Comparison of ENCODE assay signal across 1 cellular context in genomic region chr10:100286051-100287033, GRCh38.
A peak's percentile ranks its signal among the peaks of the same experiment; 100 is the strongest.
TF ChIP-seq lines count a peak whose summit lies in the region.

Gene BLOC1S2, minus strand, starts transcription at chr10:100286680. Its CDS starts 21 bp downstream, at chr10:100286659.

TF ChIP-seq in HepG2, 621 proteins besides CTCF, POLR2A, EP300 and RAD21 (continued from another document and continues in another):
- peak; percentile 87 for TF ChIP-seq ZNF407 (CRISPR knock-in tag; IDR thresholded peaks at IDR 0.05; ENCODE audit: not compliant biosample characterization)
- TF ChIP-seq, protein P1, sequence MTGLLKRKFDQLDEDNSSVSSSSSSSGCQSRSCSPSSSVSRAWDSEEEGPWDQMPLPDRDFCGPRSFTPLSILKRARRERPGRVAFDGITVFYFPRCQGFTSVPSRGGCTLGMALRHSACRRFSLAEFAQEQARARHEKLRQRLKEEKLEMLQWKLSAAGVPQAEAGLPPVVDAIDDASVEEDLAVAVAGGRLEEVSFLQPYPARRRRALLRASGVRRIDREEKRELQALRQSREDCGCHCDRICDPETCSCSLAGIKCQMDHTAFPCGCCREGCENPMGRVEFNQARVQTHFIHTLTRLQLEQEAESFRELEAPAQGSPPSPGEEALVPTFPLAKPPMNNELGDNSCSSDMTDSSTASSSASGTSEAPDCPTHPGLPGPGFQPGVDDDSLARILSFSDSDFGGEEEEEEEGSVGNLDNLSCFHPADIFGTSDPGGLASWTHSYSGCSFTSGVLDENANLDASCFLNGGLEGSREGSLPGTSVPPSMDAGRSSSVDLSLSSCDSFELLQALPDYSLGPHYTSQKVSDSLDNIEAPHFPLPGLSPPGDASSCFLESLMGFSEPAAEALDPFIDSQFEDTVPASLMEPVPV (CRISPR knock-in tag; IDR thresholded peaks at IDR 0.05), result peak; percentile 24; the same call in 1 of the 2 replicates
- no peak for TF ChIP-seq RORA (CRISPR knock-in tag; IDR thresholded peaks at IDR 0.05)
- peak; percentile 94 for TF ChIP-seq PHF8 (CRISPR knock-in tag; IDR thresholded peaks at IDR 0.05)
- peak; percentile 73; the same call in 1 of the 2 replicates for TF ChIP-seq ZNF230 (CRISPR knock-in tag; IDR thresholded peaks at IDR 0.05)
- no peak for TF ChIP-seq ZNF770 (CRISPR knock-in tag; IDR thresholded peaks at IDR 0.05)
- TF ChIP-seq, protein P2, sequence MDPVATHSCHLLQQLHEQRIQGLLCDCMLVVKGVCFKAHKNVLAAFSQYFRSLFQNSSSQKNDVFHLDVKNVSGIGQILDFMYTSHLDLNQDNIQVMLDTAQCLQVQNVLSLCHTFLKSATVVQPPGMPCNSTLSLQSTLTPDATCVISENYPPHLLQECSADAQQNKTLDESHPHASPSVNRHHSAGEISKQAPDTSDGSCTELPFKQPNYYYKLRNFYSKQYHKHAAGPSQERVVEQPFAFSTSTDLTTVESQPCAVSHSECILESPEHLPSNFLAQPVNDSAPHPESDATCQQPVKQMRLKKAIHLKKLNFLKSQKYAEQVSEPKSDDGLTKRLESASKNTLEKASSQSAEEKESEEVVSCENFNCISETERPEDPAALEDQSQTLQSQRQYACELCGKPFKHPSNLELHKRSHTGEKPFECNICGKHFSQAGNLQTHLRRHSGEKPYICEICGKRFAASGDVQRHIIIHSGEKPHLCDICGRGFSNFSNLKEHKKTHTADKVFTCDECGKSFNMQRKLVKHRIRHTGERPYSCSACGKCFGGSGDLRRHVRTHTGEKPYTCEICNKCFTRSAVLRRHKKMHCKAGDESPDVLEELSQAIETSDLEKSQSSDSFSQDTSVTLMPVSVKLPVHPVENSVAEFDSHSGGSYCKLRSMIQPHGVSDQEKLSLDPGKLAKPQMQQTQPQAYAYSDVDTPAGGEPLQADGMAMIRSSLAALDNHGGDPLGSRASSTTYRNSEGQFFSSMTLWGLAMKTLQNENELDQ (CRISPR knock-in tag; IDR thresholded peaks at IDR 0.05; ENCODE audit: borderline replicate concordance), result no peak
- TF ChIP-seq FOXA3 (CRISPR knock-in tag; IDR thresholded peaks at IDR 0.05), result peak; percentile 9; the same call in 1 of the 2 replicates
- peak; percentile 55; the same call in 1 of the 2 replicates for TF ChIP-seq HOXD1 (CRISPR knock-in tag; IDR thresholded peaks at IDR 0.05)
- TF ChIP-seq ZNF616 (CRISPR knock-in tag; IDR thresholded peaks at IDR 0.05; ENCODE audit: low read depth), result peak; percentile 41; the same call in 1 of the 2 replicates
- TF ChIP-seq ZNF468 (CRISPR knock-in tag; IDR thresholded peaks at IDR 0.05), result no peak
- TF ChIP-seq, protein P3, sequence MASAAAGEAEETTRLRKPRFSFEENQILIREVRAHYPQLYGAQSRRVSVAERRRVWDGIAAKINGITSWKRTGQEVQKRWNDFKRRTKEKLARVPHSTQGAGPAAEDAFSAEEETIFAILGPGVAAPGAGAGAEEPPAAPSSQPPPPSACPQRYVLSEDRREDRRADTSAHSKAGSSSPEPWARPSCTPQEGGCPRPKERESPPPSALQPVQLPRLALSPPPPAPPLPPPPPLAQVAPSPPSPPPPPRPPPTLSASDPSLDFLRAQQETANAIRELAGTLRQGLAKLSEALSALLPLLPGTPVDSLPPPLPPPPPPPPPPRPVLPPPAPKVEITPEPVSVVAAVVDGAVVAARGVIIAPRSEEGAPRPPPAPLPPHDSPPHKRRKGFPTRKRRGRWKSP (CRISPR knock-in tag; IDR thresholded peaks at IDR 0.05), result peak; percentile 54; the same call in 1 of the 2 replicates
- TF ChIP-seq ZNF251 (CRISPR knock-in tag; IDR thresholded peaks at IDR 0.05), result peak; percentile 53; the same call in 1 of the 2 replicates
- no peak; the same call in 1 of the 2 replicates for TF ChIP-seq DPF2 (CRISPR knock-in tag; IDR thresholded peaks at IDR 0.05; ENCODE audit: borderline replicate concordance, low read depth)
- TF ChIP-seq ZNF550 (CRISPR knock-in tag; IDR thresholded peaks at IDR 0.05; ENCODE audit: borderline replicate concordance), result peak; percentile 89; the same call in 1 of the 2 replicates
- no peak for TF ChIP-seq ARNTL (CRISPR knock-in tag; IDR thresholded peaks at IDR 0.05)
- peak; percentile 35; the same call in 1 of the 2 replicates for TF ChIP-seq ZNF335 (CRISPR knock-in tag; IDR thresholded peaks at IDR 0.05)
- TF ChIP-seq PCBP1 (IDR thresholded peaks at IDR 0.05; ENCODE audit: borderline replicate concordance, low read depth, low read length), result no peak
- TF ChIP-seq PRMT3 (CRISPR knock-in tag; IDR thresholded peaks at IDR 0.05; ENCODE audit: borderline replicate concordance, low read depth), result 0 out of 2 replicates have a peak, but pooled peaks have one; percentile 38
- TF ChIP-seq, protein P4, sequence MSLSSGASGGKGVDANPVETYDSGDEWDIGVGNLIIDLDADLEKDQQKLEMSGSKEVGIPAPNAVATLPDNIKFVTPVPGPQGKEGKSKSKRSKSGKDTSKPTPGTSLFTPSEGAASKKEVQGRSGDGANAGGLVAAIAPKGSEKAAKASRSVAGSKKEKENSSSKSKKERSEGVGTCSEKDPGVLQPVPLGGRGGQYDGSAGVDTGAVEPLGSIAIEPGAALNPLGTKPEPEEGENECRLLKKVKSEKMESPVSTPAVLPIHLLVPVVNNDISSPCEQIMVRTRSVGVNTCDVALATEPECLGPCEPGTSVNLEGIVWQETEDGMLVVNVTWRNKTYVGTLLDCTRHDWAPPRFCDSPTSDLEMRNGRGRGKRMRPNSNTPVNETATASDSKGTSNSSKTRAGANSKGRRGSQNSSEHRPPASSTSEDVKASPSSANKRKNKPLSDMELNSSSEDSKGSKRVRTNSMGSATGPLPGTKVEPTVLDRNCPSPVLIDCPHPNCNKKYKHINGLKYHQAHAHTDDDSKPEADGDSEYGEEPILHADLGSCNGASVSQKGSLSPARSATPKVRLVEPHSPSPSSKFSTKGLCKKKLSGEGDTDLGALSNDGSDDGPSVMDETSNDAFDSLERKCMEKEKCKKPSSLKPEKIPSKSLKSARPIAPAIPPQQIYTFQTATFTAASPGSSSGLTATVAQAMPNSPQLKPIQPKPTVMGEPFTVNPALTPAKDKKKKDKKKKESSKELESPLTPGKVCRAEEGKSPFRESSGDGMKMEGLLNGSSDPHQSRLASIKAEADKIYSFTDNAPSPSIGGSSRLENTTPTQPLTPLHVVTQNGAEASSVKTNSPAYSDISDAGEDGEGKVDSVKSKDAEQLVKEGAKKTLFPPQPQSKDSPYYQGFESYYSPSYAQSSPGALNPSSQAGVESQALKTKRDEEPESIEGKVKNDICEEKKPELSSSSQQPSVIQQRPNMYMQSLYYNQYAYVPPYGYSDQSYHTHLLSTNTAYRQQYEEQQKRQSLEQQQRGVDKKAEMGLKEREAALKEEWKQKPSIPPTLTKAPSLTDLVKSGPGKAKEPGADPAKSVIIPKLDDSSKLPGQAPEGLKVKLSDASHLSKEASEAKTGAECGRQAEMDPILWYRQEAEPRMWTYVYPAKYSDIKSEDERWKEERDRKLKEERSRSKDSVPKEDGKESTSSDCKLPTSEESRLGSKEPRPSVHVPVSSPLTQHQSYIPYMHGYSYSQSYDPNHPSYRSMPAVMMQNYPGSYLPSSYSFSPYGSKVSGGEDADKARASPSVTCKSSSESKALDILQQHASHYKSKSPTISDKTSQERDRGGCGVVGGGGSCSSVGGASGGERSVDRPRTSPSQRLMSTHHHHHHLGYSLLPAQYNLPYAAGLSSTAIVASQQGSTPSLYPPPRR (CRISPR knock-in tag; IDR thresholded peaks at IDR 0.05; ENCODE audit: borderline replicate concordance), result 0 out of 2 replicates have a peak, but pooled peaks have one; percentile 14
- TF ChIP-seq XRCC5 (optimal IDR thresholded peaks at IDR 0.05; ENCODE audit: low read length), result peak; percentile 46
- TF ChIP-seq ZSCAN12 (CRISPR knock-in tag; IDR thresholded peaks at IDR 0.05), result no peak
- TF ChIP-seq ZC3H4 (CRISPR knock-in tag; IDR thresholded peaks at IDR 0.05; ENCODE audit: borderline replicate concordance), result no peak
- TF ChIP-seq, protein P5, sequence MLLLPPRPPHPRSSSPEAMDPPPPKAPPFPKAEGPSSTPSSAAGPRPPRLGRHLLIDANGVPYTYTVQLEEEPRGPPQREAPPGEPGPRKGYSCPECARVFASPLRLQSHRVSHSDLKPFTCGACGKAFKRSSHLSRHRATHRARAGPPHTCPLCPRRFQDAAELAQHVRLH (CRISPR knock-in tag; IDR thresholded peaks at IDR 0.05; ENCODE audit: borderline replicate concordance, low read depth), result peak; percentile 58; the same call in 1 of the 2 replicates
- peak; percentile 70 for TF ChIP-seq RBM39 (IDR thresholded peaks at IDR 0.05; ENCODE audit: low read depth, low read length, poor library complexity, severe bottlenecking)
- TF ChIP-seq ZNF17 (CRISPR knock-in tag; IDR thresholded peaks at IDR 0.05), result no peak
- TF ChIP-seq, protein P6, sequence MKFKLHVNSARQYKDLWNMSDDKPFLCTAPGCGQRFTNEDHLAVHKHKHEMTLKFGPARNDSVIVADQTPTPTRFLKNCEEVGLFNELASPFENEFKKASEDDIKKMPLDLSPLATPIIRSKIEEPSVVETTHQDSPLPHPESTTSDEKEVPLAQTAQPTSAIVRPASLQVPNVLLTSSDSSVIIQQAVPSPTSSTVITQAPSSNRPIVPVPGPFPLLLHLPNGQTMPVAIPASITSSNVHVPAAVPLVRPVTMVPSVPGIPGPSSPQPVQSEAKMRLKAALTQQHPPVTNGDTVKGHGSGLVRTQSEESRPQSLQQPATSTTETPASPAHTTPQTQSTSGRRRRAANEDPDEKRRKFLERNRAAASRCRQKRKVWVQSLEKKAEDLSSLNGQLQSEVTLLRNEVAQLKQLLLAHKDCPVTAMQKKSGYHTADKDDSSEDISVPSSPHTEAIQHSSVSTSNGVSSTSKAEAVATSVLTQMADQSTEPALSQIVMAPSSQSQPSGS (CRISPR knock-in tag; IDR thresholded peaks at IDR 0.05), result 0 out of 2 replicates have a peak, but pooled peaks have one; percentile 24
- TF ChIP-seq MAX (IDR thresholded peaks at IDR 0.05), result peak; percentile 38; the same call in 1 of the 2 replicates
- TF ChIP-seq, protein P7, sequence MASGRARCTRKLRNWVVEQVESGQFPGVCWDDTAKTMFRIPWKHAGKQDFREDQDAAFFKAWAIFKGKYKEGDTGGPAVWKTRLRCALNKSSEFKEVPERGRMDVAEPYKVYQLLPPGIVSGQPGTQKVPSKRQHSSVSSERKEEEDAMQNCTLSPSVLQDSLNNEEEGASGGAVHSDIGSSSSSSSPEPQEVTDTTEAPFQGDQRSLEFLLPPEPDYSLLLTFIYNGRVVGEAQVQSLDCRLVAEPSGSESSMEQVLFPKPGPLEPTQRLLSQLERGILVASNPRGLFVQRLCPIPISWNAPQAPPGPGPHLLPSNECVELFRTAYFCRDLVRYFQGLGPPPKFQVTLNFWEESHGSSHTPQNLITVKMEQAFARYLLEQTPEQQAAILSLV (CRISPR knock-in tag; IDR thresholded peaks at IDR 0.05; ENCODE audit: borderline replicate concordance), result peak; percentile 80
